29 cellular contexts compared by ENCODE assay signal in the genomic region with DNA sequence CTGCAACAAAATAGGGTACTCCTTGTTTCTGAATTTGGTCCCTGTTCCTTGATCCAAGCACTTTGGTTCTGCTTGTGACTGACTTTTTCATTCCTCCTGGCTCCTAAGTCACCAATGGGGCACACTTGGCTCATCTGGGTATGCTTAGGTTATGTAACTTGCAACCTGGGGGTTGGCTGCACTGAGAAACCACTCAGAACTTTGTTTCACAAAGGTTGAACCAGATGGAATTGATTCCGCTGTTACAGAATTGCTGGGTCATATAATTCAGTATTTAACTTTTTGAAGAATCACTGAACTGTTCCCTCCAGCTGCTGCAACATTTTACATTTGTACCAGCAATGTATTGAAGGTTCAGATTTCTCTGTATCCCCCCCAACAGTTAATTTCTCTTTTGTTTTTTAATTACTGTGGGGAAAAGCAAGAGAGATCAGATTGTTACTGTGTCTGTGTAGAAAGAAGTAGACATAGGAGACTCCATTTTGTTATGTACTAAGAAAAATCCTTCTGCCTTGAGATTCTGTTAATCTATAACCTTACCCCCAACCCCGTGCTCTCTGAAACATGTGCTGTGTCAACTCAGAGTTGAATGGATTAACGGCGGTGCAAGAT. TPM values are rescaled to one million over a fixed set of nuclear protein-coding genes. Genes with fewer than 3 reads are reported as not detected.
DNase-seq lines count a peak whose midpoint lies in the region; ATAC-seq and TF ChIP-seq lines count a peak whose summit lies in the region.
"Had no signal": no experiment of that assay in that cellular context is flagged by ENCODE, and none has a peak within 500 bp of the region (broad histone marks: within the 10 kb centered on the region; RNA-seq: fewer than 3 reads in every experiment).

No MANE protein-coding gene starts in this region.

- TF ChIP-seq CTCF in glutamatergic neuron (IDR thresholded peaks at IDR 0.05; ENCODE audit: partially characterized antibody, unreplicated experiment) (no peak), lower lobe of right lung (IDR thresholded peaks at IDR 0.05) (no peak)

- no peak overlapping the region for H3K4me3 Mint-ChIP-seq in glutamatergic neuron (ENCODE audit: unreplicated experiment)
- H3K4me3 Mint-ChIP-seq: activated naive CD8-positive, alpha-beta T cell; activated T-helper 17 cell treated with anti-CD3 and anti-CD28 coated beads, Interleukin-2, amount 50 U/mL, for 72 hours; naive B cell had no signal

- H3K27me3 Mint-ChIP-seq in glutamatergic neuron (ENCODE audit: unreplicated experiment) = peaks cover 2% of the 10 kb centered on the region
- H3K27me3 Mint-ChIP-seq: activated naive CD8-positive, alpha-beta T cell; activated T-helper 17 cell treated with anti-CD3 and anti-CD28 coated beads, Interleukin-2, amount 50 U/mL, for 72 hours had no signal

- no peaks in the 10 kb centered on the region for H3K36me3 ChIP-seq in lower lobe of right lung
- H3K36me3 ChIP-seq: cardiac muscle cell, esophagus squamous epithelium, gastrocnemius medialis had no signal

- peaks cover 3% of the 10 kb centered on the region for H3K4me1 Mint-ChIP-seq in glutamatergic neuron (ENCODE audit: low read depth, unreplicated experiment)

- H3K27ac ChIP-seq in lower lobe of right lung = peak overlapping the region; percentile 59
- H3K27ac ChIP-seq: cardiac muscle cell, esophagus squamous epithelium, gastrocnemius medialis, VCaP had no signal

- H3K27me3 ChIP-seq in lower lobe of right lung (ENCODE audit: low read depth) = peaks cover 4% of the 10 kb centered on the region

- H3K9me3 Mint-ChIP-seq in glutamatergic neuron (ENCODE audit: unreplicated experiment) = peaks cover 8% of the 10 kb centered on the region
- H3K9me3 Mint-ChIP-seq: activated T-helper 17 cell treated with anti-CD3 and anti-CD28 coated beads, Interleukin-2, amount 50 U/mL, for 72 hours had no signal

- H3K9me3 ChIP-seq in lower lobe of right lung = peaks cover 14% of the 10 kb centered on the region

- peak overlapping the region; percentile 43 for H3K27ac Mint-ChIP-seq in glutamatergic neuron (ENCODE audit: unreplicated experiment)
- H3K27ac Mint-ChIP-seq: activated naive CD8-positive, alpha-beta T cell; activated T-helper 17 cell treated with anti-CD3 and anti-CD28 coated beads, Interleukin-2, amount 50 U/mL, for 72 hours; naive B cell had no signal

- H3K4me1 ChIP-seq in lower lobe of right lung = peaks cover 5% of the 10 kb centered on the region
- H3K4me1 ChIP-seq: gastrocnemius medialis had no signal

- intact Hi-C loops in lower lobe of right lung (cut with DNase I) = no loop called here

- ATAC-seq in lower lobe of right lung = peak; percentile 49 to 50
- no peak for ATAC-seq in HG02798 (IDR thresholded peaks at IDR 0.05; ENCODE audit: poor library complexity, unreplicated experiment)
- ATAC-seq: activated T-helper 17 cell treated with anti-CD3 and anti-CD28 coated beads, Interleukin-2, amount 50 U/mL, for 72 hours; gastrocnemius medialis; Right ventricle myocardium inferior had no signal

- peaks cover 6% of the 10 kb centered on the region for H3K36me3 Mint-ChIP-seq in glutamatergic neuron (ENCODE audit: unreplicated experiment)

- no peak overlapping the region for H3K4me3 ChIP-seq in lower lobe of right lung
- H3K4me3 ChIP-seq: cardiac muscle cell, esophagus squamous epithelium, gastrocnemius medialis, smooth muscle cell had no signal

- peak; percentile 35 for DNase-seq in NCI-H82 (lab: John Stamatoyannopoulos, UW)
- DNase-seq in NCI-H82 treated with DMSO at 0.1 percent for 48 hours (lab: John Stamatoyannopoulos, UW; ENCODE audit: unreplicated experiment) = no peak
- no peak for DNase-seq in glutamatergic neuron
- DNase-seq in lower lobe of right lung = no peak
- DNase-seq in foreskin melanocyte = no peak
- no peak for DNase-seq in NCI-H1048 (lab: John Stamatoyannopoulos, UW)
- DNase-seq in NCI-H526 (lab: John Stamatoyannopoulos, UW) = no peak
- DNase-seq: ACHN; activated CD4-positive, alpha-beta T cell treated with anti-CD3 and anti-CD28 coated beads, Interleukin-2, amount 50 U/mL, for 4 hours; activated CD8-positive, alpha-beta memory T cell treated with anti-CD3 and anti-CD28 coated beads, Interleukin-2, amount 50 U/mL, for 48 hours; aorta; cortex of kidney; DMS79 treated with DMSO at 0.1 percent for 48 hours; esophagus squamous epithelium; gastrocnemius medialis; HCEC 1CT; naive B cell; NCI-H1694; NCI-H748 treated with DMSO at 0.1 percent for 48 hours; OCI-M1; retina; substantia nigra had no signal

RNA-seq across cellular contexts. Expression of gene NVL, which starts 9.6 kb away (rescaled TPM):
- total RNA-seq in glutamatergic neuron (ENCODE audit: unreplicated experiment) (36.9 TPM), lower lobe of right lung (30.4 TPM)

RNA-seq across cellular contexts. Expression of gene CNIH4, which starts 17.2 kb away (rescaled TPM):
- total RNA-seq in glutamatergic neuron (ENCODE audit: unreplicated experiment) = 85.5 TPM
- 77.4 TPM for total RNA-seq in lower lobe of right lung
